Comparison of ENCODE assay signal across 1 cellular context in the genomic region with DNA sequence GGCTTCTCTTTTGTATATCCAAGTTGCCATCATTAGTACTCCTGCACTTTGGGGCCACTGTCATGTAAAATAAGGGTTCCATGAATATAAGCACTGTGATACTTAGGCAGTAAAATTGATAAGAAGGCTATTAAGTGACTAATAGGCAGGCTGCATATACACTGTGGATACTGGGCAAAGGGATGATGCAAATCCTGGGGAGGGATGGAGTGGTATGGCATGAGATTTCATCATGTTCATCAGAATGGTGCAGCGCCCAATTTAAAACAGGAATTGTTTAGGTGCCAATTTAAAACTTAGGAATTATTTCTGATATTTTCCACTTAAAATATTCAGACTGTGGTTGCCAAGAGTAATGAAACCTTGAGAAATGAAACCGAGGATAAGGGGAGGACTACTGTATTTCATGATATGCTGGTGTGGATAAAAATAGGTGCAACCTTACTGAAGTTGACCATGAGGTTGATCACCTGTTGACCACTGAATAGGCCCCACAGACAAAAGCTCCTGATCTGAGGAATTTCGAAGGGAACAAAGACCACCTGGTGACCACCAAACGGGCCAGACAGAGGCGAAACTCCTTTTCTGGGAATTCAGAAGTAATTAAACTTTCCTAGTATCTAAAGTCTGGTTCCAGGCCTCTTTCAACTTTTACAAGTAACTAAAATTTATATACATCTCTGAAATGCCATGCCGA.
TF ChIP-seq lines count a peak whose summit lies in the region.

No MANE protein-coding gene starts in this region.

TF ChIP-seq in H1, 55 proteins besides CTCF, POLR2A, EP300 and RAD21:
- no peak for TF ChIP-seq GABPA (IDR thresholded peaks at IDR 0.05; ENCODE audit: borderline replicate concordance, insufficient read depth, low read length)
- TF ChIP-seq CREB1 (IDR thresholded peaks at IDR 0.05), result no peak
- TF ChIP-seq, protein P1, sequence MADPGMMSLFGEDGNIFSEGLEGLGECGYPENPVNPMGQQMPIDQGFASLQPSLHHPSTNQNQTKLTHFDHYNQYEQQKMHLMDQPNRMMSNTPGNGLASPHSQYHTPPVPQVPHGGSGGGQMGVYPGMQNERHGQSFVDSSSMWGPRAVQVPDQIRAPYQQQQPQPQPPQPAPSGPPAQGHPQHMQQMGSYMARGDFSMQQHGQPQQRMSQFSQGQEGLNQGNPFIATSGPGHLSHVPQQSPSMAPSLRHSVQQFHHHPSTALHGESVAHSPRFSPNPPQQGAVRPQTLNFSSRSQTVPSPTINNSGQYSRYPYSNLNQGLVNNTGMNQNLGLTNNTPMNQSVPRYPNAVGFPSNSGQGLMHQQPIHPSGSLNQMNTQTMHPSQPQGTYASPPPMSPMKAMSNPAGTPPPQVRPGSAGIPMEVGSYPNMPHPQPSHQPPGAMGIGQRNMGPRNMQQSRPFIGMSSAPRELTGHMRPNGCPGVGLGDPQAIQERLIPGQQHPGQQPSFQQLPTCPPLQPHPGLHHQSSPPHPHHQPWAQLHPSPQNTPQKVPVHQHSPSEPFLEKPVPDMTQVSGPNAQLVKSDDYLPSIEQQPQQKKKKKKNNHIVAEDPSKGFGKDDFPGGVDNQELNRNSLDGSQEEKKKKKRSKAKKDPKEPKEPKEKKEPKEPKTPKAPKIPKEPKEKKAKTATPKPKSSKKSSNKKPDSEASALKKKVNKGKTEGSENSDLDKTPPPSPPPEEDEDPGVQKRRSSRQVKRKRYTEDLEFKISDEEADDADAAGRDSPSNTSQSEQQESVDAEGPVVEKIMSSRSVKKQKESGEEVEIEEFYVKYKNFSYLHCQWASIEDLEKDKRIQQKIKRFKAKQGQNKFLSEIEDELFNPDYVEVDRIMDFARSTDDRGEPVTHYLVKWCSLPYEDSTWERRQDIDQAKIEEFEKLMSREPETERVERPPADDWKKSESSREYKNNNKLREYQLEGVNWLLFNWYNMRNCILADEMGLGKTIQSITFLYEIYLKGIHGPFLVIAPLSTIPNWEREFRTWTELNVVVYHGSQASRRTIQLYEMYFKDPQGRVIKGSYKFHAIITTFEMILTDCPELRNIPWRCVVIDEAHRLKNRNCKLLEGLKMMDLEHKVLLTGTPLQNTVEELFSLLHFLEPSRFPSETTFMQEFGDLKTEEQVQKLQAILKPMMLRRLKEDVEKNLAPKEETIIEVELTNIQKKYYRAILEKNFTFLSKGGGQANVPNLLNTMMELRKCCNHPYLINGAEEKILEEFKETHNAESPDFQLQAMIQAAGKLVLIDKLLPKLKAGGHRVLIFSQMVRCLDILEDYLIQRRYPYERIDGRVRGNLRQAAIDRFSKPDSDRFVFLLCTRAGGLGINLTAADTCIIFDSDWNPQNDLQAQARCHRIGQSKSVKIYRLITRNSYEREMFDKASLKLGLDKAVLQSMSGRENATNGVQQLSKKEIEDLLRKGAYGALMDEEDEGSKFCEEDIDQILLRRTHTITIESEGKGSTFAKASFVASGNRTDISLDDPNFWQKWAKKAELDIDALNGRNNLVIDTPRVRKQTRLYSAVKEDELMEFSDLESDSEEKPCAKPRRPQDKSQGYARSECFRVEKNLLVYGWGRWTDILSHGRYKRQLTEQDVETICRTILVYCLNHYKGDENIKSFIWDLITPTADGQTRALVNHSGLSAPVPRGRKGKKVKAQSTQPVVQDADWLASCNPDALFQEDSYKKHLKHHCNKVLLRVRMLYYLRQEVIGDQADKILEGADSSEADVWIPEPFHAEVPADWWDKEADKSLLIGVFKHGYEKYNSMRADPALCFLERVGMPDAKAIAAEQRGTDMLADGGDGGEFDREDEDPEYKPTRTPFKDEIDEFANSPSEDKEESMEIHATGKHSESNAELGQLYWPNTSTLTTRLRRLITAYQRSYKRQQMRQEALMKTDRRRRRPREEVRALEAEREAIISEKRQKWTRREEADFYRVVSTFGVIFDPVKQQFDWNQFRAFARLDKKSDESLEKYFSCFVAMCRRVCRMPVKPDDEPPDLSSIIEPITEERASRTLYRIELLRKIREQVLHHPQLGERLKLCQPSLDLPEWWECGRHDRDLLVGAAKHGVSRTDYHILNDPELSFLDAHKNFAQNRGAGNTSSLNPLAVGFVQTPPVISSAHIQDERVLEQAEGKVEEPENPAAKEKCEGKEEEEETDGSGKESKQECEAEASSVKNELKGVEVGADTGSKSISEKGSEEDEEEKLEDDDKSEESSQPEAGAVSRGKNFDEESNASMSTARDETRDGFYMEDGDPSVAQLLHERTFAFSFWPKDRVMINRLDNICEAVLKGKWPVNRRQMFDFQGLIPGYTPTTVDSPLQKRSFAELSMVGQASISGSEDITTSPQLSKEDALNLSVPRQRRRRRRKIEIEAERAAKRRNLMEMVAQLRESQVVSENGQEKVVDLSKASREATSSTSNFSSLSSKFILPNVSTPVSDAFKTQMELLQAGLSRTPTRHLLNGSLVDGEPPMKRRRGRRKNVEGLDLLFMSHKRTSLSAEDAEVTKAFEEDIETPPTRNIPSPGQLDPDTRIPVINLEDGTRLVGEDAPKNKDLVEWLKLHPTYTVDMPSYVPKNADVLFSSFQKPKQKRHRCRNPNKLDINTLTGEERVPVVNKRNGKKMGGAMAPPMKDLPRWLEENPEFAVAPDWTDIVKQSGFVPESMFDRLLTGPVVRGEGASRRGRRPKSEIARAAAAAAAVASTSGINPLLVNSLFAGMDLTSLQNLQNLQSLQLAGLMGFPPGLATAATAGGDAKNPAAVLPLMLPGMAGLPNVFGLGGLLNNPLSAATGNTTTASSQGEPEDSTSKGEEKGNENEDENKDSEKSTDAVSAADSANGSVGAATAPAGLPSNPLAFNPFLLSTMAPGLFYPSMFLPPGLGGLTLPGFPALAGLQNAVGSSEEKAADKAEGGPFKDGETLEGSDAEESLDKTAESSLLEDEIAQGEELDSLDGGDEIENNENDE (IDR thresholded peaks at IDR 0.05; ENCODE audit: insufficient replicate concordance, low read length), result no peak
- 0 out of 2 replicates have a peak, but pooled peaks have one; percentile 28 for TF ChIP-seq TEAD4 (IDR thresholded peaks at IDR 0.05; ENCODE audit: low read depth, low read length)
- no peak for TF ChIP-seq CHD2 (IDR thresholded peaks at IDR 0.05; ENCODE audit: low read length)
- TF ChIP-seq ASH2L (IDR thresholded peaks at IDR 0.05; ENCODE audit: low read length), result peak; percentile 31
- peak; percentile 60; the same call in 1 of the 2 replicates for TF ChIP-seq SP1 (IDR thresholded peaks at IDR 0.05; ENCODE audit: low read depth, low read length)
- no peak for TF ChIP-seq TBP (IDR thresholded peaks at IDR 0.05; ENCODE audit: low read depth, low read length)
- TF ChIP-seq TAF1 (IDR thresholded peaks at IDR 0.05; ENCODE audit: low read depth, low read length), result no peak
- TF ChIP-seq POU5F1 (IDR thresholded peaks at IDR 0.05; ENCODE audit: low read depth, low read length), result no peak
- TF ChIP-seq, protein P2, sequence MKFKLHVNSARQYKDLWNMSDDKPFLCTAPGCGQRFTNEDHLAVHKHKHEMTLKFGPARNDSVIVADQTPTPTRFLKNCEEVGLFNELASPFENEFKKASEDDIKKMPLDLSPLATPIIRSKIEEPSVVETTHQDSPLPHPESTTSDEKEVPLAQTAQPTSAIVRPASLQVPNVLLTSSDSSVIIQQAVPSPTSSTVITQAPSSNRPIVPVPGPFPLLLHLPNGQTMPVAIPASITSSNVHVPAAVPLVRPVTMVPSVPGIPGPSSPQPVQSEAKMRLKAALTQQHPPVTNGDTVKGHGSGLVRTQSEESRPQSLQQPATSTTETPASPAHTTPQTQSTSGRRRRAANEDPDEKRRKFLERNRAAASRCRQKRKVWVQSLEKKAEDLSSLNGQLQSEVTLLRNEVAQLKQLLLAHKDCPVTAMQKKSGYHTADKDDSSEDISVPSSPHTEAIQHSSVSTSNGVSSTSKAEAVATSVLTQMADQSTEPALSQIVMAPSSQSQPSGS (IDR thresholded peaks at IDR 0.05; ENCODE audit: low read length), result peak; percentile 19; the same call in 1 of the 2 replicates
- no peak for TF ChIP-seq FOSL1 (IDR thresholded peaks at IDR 0.05; ENCODE audit: insufficient read depth, low read depth, low read length)
- TF ChIP-seq GTF2F1 (IDR thresholded peaks at IDR 0.05; ENCODE audit: borderline replicate concordance, low read depth, low read length), result no peak
- TF ChIP-seq RBBP5 (IDR thresholded peaks at IDR 0.05; ENCODE audit: borderline replicate concordance, low read depth, low read length), result no peak
- TF ChIP-seq, protein P3, sequence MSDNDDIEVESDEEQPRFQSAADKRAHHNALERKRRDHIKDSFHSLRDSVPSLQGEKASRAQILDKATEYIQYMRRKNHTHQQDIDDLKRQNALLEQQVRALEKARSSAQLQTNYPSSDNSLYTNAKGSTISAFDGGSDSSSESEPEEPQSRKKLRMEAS (IDR thresholded peaks at IDR 0.05), result peak; percentile 43; the same call in 1 of the 2 replicates
TF ChIP-seq in H1: peak in this region for 5.
